14 cellular contexts compared by ENCODE assay signal in the genomic region with DNA sequence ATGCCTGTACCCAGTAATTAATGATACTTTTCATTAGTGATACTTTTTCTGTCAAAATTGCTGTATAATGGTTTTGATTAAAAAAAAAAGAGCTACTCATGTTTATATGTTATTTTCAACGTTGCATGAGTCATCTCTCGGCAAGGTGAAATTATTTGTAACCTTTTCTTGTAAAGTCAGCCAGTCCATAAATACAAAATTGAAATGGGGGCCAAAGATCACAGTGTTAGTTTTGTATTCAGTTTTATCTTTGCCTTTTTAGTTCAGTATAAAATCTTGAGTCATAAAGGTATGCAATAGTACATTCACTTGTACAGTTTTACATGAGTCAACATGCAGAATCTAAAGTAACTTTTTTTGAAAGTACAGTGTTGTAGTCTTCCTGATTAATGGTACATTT. TPM values are rescaled to one million over a fixed set of nuclear protein-coding genes. Genes with fewer than 3 reads are reported as not detected.
DNase-seq lines count a peak whose midpoint lies in the region; ATAC-seq and TF ChIP-seq lines count a peak whose summit lies in the region.
"Had no signal": no experiment of that assay in that cellular context is flagged by ENCODE, and none has a peak within 500 bp of the region (broad histone marks: within the 10 kb centered on the region; RNA-seq: fewer than 3 reads in every experiment).

No MANE protein-coding gene starts in this region.

- ATAC-seq in activated CD4-positive, CD25-positive, alpha-beta regulatory T cell treated with anti-CD3 and anti-CD28 coated beads, Interleukin-2, amount 50 U/mL, for 24 hours = peak; percentile 30 to 55
- no peak for ATAC-seq in thoracic aorta (ENCODE audit: insufficient number of reproducible peaks, low FRiP score, low read depth)
- no peak for ATAC-seq in stimulated activated effector memory CD8-positive, alpha-beta T cell treated with anti-CD3 and anti-CD28 coated beads, Interleukin-12 subunit alpha, Interleukin-12 subunit beta, amount 100 ng/mL, for 72 hours

- H3K4me3 ChIP-seq in coronary artery (peak overlapping the region; percentile 88), liver (ENCODE audit: low read depth in 1 of 3, low read length in 3 of 3) (no peak overlapping the region), thoracic aorta (peak overlapping the region; percentile 86)

- no peak for TF ChIP-seq RAD21 in liver (IDR thresholded peaks at IDR 0.05)

- H3K36me3 Mint-ChIP-seq in stimulated activated effector memory CD8-positive, alpha-beta T cell treated with anti-CD3 and anti-CD28 coated beads, Interleukin-12 subunit alpha, Interleukin-12 subunit beta, amount 100 ng/mL, for 72 hours = peaks cover 19% of the 10 kb centered on the region

- H3K4me3 Mint-ChIP-seq in stimulated activated effector memory CD8-positive, alpha-beta T cell treated with anti-CD3 and anti-CD28 coated beads, Interleukin-12 subunit alpha, Interleukin-12 subunit beta, amount 100 ng/mL, for 72 hours = no peak overlapping the region
- H3K4me3 Mint-ChIP-seq: activated naive CD8-positive, alpha-beta T cell had no signal

- H3K27ac Mint-ChIP-seq in stimulated activated effector memory CD8-positive, alpha-beta T cell treated with anti-CD3 and anti-CD28 coated beads, Interleukin-12 subunit alpha, Interleukin-12 subunit beta, amount 100 ng/mL, for 72 hours = no peak overlapping the region
- H3K27ac Mint-ChIP-seq: activated naive CD8-positive, alpha-beta T cell had no signal

- H3K36me3 ChIP-seq in liver (ENCODE audit: control insufficient read depth in 4 of 4, insufficient read depth in 3 of 4, low read depth in 1 of 4, low read length in 3 of 4) (no peaks in the 10 kb centered on the region), thoracic aorta (no peaks in the 10 kb centered on the region)

- no peak for TF ChIP-seq CTCF in coronary artery (IDR thresholded peaks at IDR 0.05)
- no peak for TF ChIP-seq CTCF in liver (IDR thresholded peaks at IDR 0.05; ENCODE audit: low read depth, low read length, missing input control)
- TF ChIP-seq CTCF in thoracic aorta (IDR thresholded peaks at IDR 0.05) = no peak
- TF ChIP-seq CTCF in GM13976 (IDR thresholded peaks at IDR 0.05; ENCODE audit: borderline replicate concordance, control extremely low read depth, extremely low read depth, insufficient read depth, missing control alignments) = no peak

- WGBS in liver = 9% methylated on average over 2 of the region's 2 CpGs

- H3K4me1 ChIP-seq in liver (ENCODE audit: control insufficient read depth in 4 of 4, insufficient read depth in 4 of 4, low read length in 3 of 4) (peaks cover 7 to 40% (median 20%) of the 10 kb centered on the region in 4 donors), thoracic aorta (ENCODE audit: control insufficient read depth in 1 of 2, low read depth in 2 of 2) (peaks cover 29 to 65% of the 10 kb centered on the region in 2 donors)

- in situ Hi-C loops in GM13976 (cut with MboI; ENCODE audit: low sequenced_read_pairs, unreplicated experiment) = no loop called here

- H3K9me3 ChIP-seq in liver (ENCODE audit: control insufficient read depth in 4 of 4, low read length in 3 of 4) (no peaks in the 10 kb centered on the region), thoracic aorta (no peaks in the 10 kb centered on the region)

- H3K9me3 Mint-ChIP-seq in stimulated activated effector memory CD8-positive, alpha-beta T cell treated with anti-CD3 and anti-CD28 coated beads, Interleukin-12 subunit alpha, Interleukin-12 subunit beta, amount 100 ng/mL, for 72 hours = peaks cover 4% of the 10 kb centered on the region

- H3K27me3 ChIP-seq in liver (ENCODE audit: control insufficient read depth in 4 of 4, insufficient read depth in 4 of 4, low read length in 3 of 4) (no peaks in the 10 kb centered on the region), thoracic aorta (replicated peaks; ENCODE audit: insufficient read depth) (no peaks in the 10 kb centered on the region)
- H3K27me3 ChIP-seq: MG63 had no signal

- DNase-seq in activated CD4-positive, CD25-positive, alpha-beta regulatory T cell (lab: John Stamatoyannopoulos, UW) = no peak
- DNase-seq in coronary artery (ENCODE audit: low spot score) (no peak), thoracic aorta (ENCODE audit: low spot score) (no peak), GM13976 (ENCODE audit: low spot score) (no peak)
- no peak for DNase-seq in activated naive CD4-positive, alpha-beta T cell treated with Interleukin-2 at 50 U/mL for 16 hours
- DNase-seq in stimulated activated effector memory CD8-positive, alpha-beta T cell treated with anti-CD3 and anti-CD28 coated beads, Interleukin-12 subunit alpha, Interleukin-12 subunit beta, amount 100 ng/mL, for 72 hours (ENCODE audit: low spot score in 2 of 2) = no peak
- DNase-seq: effector CD4-positive, alpha-beta T cell; MG63; T1000; trophoblast cell had no signal

- H3K27ac ChIP-seq in coronary artery = no peak overlapping the region
- peak overlapping the region; percentile 63 to 81 for H3K27ac ChIP-seq in liver (ENCODE audit: low read depth in 1 of 2, low read length in 2 of 2)
- no peak overlapping the region for H3K27ac ChIP-seq in thoracic aorta

- no peak overlapping the region for H3K9ac ChIP-seq in liver (ENCODE audit: low read depth in 1 of 2, low read length in 2 of 2)

- peaks cover 45% of the 10 kb centered on the region for H3K4me1 Mint-ChIP-seq in stimulated activated effector memory CD8-positive, alpha-beta T cell treated with anti-CD3 and anti-CD28 coated beads, Interleukin-12 subunit alpha, Interleukin-12 subunit beta, amount 100 ng/mL, for 72 hours

TF ChIP-seq in liver, 16 proteins besides CTCF, POLR2A, EP300 and RAD21:
- TF ChIP-seq JUND (IDR thresholded peaks at IDR 0.05) = peak; percentile 65 to 71
- TF ChIP-seq, protein P1, sequence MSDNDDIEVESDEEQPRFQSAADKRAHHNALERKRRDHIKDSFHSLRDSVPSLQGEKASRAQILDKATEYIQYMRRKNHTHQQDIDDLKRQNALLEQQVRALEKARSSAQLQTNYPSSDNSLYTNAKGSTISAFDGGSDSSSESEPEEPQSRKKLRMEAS (IDR thresholded peaks at IDR 0.05) = no peak
- TF ChIP-seq HNF4A (conservative IDR thresholded peaks at IDR 0.05) = peak in 1 of 2 donors; percentile 19
- TF ChIP-seq TAF1 (conservative IDR thresholded peaks at IDR 0.05) = no peak
- TF ChIP-seq SP1 (IDR thresholded peaks at IDR 0.05) = no peak
- TF ChIP-seq, protein P2, sequence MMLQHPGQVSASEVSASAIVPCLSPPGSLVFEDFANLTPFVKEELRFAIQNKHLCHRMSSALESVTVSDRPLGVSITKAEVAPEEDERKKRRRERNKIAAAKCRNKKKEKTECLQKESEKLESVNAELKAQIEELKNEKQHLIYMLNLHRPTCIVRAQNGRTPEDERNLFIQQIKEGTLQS (IDR thresholded peaks at IDR 0.05) = no peak
- TF ChIP-seq, protein P3, sequence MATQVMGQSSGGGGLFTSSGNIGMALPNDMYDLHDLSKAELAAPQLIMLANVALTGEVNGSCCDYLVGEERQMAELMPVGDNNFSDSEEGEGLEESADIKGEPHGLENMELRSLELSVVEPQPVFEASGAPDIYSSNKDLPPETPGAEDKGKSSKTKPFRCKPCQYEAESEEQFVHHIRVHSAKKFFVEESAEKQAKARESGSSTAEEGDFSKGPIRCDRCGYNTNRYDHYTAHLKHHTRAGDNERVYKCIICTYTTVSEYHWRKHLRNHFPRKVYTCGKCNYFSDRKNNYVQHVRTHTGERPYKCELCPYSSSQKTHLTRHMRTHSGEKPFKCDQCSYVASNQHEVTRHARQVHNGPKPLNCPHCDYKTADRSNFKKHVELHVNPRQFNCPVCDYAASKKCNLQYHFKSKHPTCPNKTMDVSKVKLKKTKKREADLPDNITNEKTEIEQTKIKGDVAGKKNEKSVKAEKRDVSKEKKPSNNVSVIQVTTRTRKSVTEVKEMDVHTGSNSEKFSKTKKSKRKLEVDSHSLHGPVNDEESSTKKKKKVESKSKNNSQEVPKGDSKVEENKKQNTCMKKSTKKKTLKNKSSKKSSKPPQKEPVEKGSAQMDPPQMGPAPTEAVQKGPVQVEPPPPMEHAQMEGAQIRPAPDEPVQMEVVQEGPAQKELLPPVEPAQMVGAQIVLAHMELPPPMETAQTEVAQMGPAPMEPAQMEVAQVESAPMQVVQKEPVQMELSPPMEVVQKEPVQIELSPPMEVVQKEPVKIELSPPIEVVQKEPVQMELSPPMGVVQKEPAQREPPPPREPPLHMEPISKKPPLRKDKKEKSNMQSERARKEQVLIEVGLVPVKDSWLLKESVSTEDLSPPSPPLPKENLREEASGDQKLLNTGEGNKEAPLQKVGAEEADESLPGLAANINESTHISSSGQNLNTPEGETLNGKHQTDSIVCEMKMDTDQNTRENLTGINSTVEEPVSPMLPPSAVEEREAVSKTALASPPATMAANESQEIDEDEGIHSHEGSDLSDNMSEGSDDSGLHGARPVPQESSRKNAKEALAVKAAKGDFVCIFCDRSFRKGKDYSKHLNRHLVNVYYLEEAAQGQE (IDR thresholded peaks at IDR 0.05) = no peak
- no peak for TF ChIP-seq RXRA (IDR thresholded peaks at IDR 0.05)

RNA-seq across cellular contexts. Expression of gene ARHGEF12, which starts 4.3 kb away (rescaled TPM):
- total RNA-seq in liver = 100 to 1,000 TPM in 1 of 2 donors, 10 to 100 TPM in 1; 78.6 to 169 TPM
- polyA plus RNA-seq in liver = 10 to 100 TPM; 28.0 to 29.2 TPM
- 100 to 1,000 TPM; 113 to 132 TPM for total RNA-seq in thoracic aorta

RNA-seq across cellular contexts. Expression of gene TLCD5, which starts 15.4 kb away (rescaled TPM):
- 1 to 10 TPM in 1 of 2 donors, under 1 TPM in 1; 0.50 to 1.2 TPM for total RNA-seq in liver
- polyA plus RNA-seq in liver = under 1 TPM; 0.31 to 0.86 TPM
- 10 to 100 TPM in 1 of 2 donors, 1 to 10 TPM in 1; 8.0 to 10.7 TPM for total RNA-seq in thoracic aorta
- total RNA-seq: mononuclear cell had no signal

Comparison
In these comparisons a context has a peak if more than half of its experiments do, and no peak if none do; other contexts are left out.
1. ATAC-seq: peak in activated CD4-positive, CD25-positive, alpha-beta regulatory T cell treated with anti-CD3 and anti-CD28 coated beads, Interleukin-2, amount 50 U/mL, for 24 hours (2 of 2); none in thoracic aorta (single experiment) and stimulated activated effector memory CD8-positive, alpha-beta T cell treated with anti-CD3 and anti-CD28 coated beads, Interleukin-12 subunit alpha, Interleukin-12 subunit beta, amount 100 ng/mL, for 72 hours (single experiment).
2. H3K27ac ChIP-seq: peak in liver (2 of 2); none in coronary artery (0 of 2) and thoracic aorta (0 of 2).
3. H3K4me3 ChIP-seq: peak in coronary artery (single experiment) and thoracic aorta (single experiment); none in liver (0 of 3).
4. RNA of gene TLCD5, which starts 15.4 kb away (total RNA-seq): 8.0 to 10.7 TPM in thoracic aorta; 0.50 to 1.2 TPM in liver; every median in the first group is over 4 times any median in the second.